ENCODE assay signal across 18 cellular contexts in genomic region chr3:66107855-66108254, GRCh38.
DNase-seq lines count a peak whose midpoint lies in the region; ATAC-seq, FAIRE-seq and TF ChIP-seq lines count a peak whose summit lies in the region.
"Had no signal": no experiment of that assay in that cellular context is flagged by ENCODE, and none has a peak within 500 bp of the region (broad histone marks: within the 10 kb centered on the region; RNA-seq: fewer than 3 reads in every experiment).

No MANE protein-coding gene starts in this region.

- intact Hi-C loops in A673 (cut with micrococcal nuclease; ENCODE audit: unreplicated experiment) = no loop called here
- intact Hi-C loops in activated CD4-positive, alpha-beta memory T cell treated with anti-CD3 and anti-CD28 coated beads for 36 hours (cut with micrococcal nuclease) = no loop called here

- 67 to 71% methylated on average over 4 of the region's 4 CpGs for WGBS in upper lobe of left lung, 2 donors

- TF ChIP-seq CTCF in A673 (conservative IDR thresholded peaks at IDR 0.05; ENCODE audit: low read depth, low read length) (no peak), astrocyte (IDR thresholded peaks at IDR 0.05; ENCODE audit: insufficient read depth, low read depth, low read length) (no peak), foreskin fibroblast (IDR thresholded peaks at IDR 0.05; ENCODE audit: low read depth, low read length) (no peak), upper lobe of left lung (IDR thresholded peaks at IDR 0.05) (no peak)

- no peaks in the 10 kb centered on the region for H3K27me3 Mint-ChIP-seq in astrocyte (ENCODE audit: low read depth, unreplicated experiment)
- H3K27me3 Mint-ChIP-seq in activated CD4-positive, alpha-beta memory T cell treated with anti-CD3 and anti-CD28 coated beads for 36 hours = peaks cover 7% of the 10 kb centered on the region

- peaks cover 2% of the 10 kb centered on the region for H3K4me1 Mint-ChIP-seq in astrocyte (ENCODE audit: low read depth, unreplicated experiment)
- H3K4me1 Mint-ChIP-seq in activated CD4-positive, alpha-beta memory T cell treated with anti-CD3 and anti-CD28 coated beads for 36 hours (ENCODE audit: low read depth) = no peaks in the 10 kb centered on the region

- no peak overlapping the region for H3K4me3 ChIP-seq in A673 (ENCODE audit: low read depth, low read length, poor library complexity, severe bottlenecking)
- H3K4me3 ChIP-seq in astrocyte (ENCODE audit: insufficient read depth, low read depth, low read length) = no peak overlapping the region
- no peak overlapping the region for H3K4me3 ChIP-seq in foreskin fibroblast (ENCODE audit: low read depth in 1 of 2, low read length in 2 of 2)
- no peak overlapping the region for H3K4me3 ChIP-seq in upper lobe of left lung

- no peak overlapping the region for H3K4me3 Mint-ChIP-seq in astrocyte (ENCODE audit: unreplicated experiment)
- no peak overlapping the region for H3K4me3 Mint-ChIP-seq in activated CD4-positive, alpha-beta memory T cell treated with anti-CD3 and anti-CD28 coated beads for 36 hours
- H3K4me3 Mint-ChIP-seq: activated naive CD8-positive, alpha-beta T cell had no signal

- H3K36me3 ChIP-seq in A673 (ENCODE audit: insufficient read depth, low read length, poor library complexity, severe bottlenecking) (no peaks in the 10 kb centered on the region), astrocyte (ENCODE audit: insufficient read depth, low read length) (no peaks in the 10 kb centered on the region), upper lobe of left lung (no peaks in the 10 kb centered on the region)

- H3K27ac Mint-ChIP-seq in astrocyte (ENCODE audit: unreplicated experiment) = peak overlapping the region; percentile 62
- no peak overlapping the region for H3K27ac Mint-ChIP-seq in activated CD4-positive, alpha-beta memory T cell treated with anti-CD3 and anti-CD28 coated beads for 36 hours
- H3K27ac Mint-ChIP-seq: activated naive CD8-positive, alpha-beta T cell had no signal

- peak overlapping the region; percentile 38 for H2AFZ ChIP-seq in astrocyte (ENCODE audit: low read depth, low read length)

- H3K9ac ChIP-seq in astrocyte (ENCODE audit: low read length) = no peak overlapping the region

- H3K4me1 ChIP-seq in A673 (ENCODE audit: insufficient read depth, low read length, poor library complexity, severe bottlenecking) (peaks cover 6% of the 10 kb centered on the region), astrocyte (ENCODE audit: insufficient read depth, low read length) (no peaks in the 10 kb centered on the region), upper lobe of left lung (no peaks in the 10 kb centered on the region)

- H3K9me3 Mint-ChIP-seq in astrocyte (ENCODE audit: unreplicated experiment) = no peaks in the 10 kb centered on the region
- H3K9me3 Mint-ChIP-seq in activated CD4-positive, alpha-beta memory T cell treated with anti-CD3 and anti-CD28 coated beads for 36 hours = no peaks in the 10 kb centered on the region

- no peak overlapping the region for H3K4me2 ChIP-seq in astrocyte (ENCODE audit: low read length)

- no peak for TF ChIP-seq EP300 in upper lobe of left lung (IDR thresholded peaks at IDR 0.05)

- no peaks in the 10 kb centered on the region for H3K9me3 ChIP-seq in A673 (ENCODE audit: low read depth, low read length, poor library complexity, severe bottlenecking)
- no peaks in the 10 kb centered on the region for H3K9me3 ChIP-seq in astrocyte (ENCODE audit: insufficient read depth, low read depth, low read length)
- H3K9me3 ChIP-seq in upper lobe of left lung = no peaks in the 10 kb centered on the region

- H3K27me3 ChIP-seq in A673 (replicated peaks; ENCODE audit: insufficient read depth, low read depth, low read length, poor library complexity) (no peaks in the 10 kb centered on the region), astrocyte (ENCODE audit: insufficient read depth, low read length) (no peaks in the 10 kb centered on the region), upper lobe of left lung (no peaks in the 10 kb centered on the region)

- H3K36me3 Mint-ChIP-seq in astrocyte (ENCODE audit: low read depth, unreplicated experiment) = no peaks in the 10 kb centered on the region
- no peaks in the 10 kb centered on the region for H3K36me3 Mint-ChIP-seq in activated CD4-positive, alpha-beta memory T cell treated with anti-CD3 and anti-CD28 coated beads for 36 hours
- H3K36me3 Mint-ChIP-seq: activated naive CD8-positive, alpha-beta T cell had no signal

- no peaks in the 10 kb centered on the region for H3K79me2 ChIP-seq in astrocyte (ENCODE audit: insufficient read depth, low read length)

- POLR2A ChIA-PET in A673 (lab: Charles Lee; ENCODE audit: low non-redundant PET) = no interaction called here
- POLR2A ChIA-PET in activated CD4-positive, alpha-beta memory T cell treated with anti-CD3 and anti-CD28 coated beads for 36 hours (lab: Charles Lee) = no interaction called here

- no peaks in the 10 kb centered on the region for H4K20me1 ChIP-seq in astrocyte (ENCODE audit: insufficient read depth, low read length)

- peak; percentile 69 for DNase-seq in A673 (ENCODE audit: low spot score)
- peak; percentile 17 for DNase-seq in HCEC 1CT
- peak; percentile 69 for DNase-seq in astrocyte (ENCODE audit: low read depth)
- peak; percentile 71 to 88 for DNase-seq in foreskin fibroblast
- no peak for DNase-seq in upper lobe of left lung
- DNase-seq in mucosa of gallbladder (ENCODE audit: low spot score) = no peak
- no peak for DNase-seq in GM12891 (ENCODE audit: insufficient read length, low spot score)
- DNase-seq in activated CD4-positive, alpha-beta memory T cell treated with anti-CD3 and anti-CD28 coated beads for 36 hours = no peak
- DNase-seq: activated CD8-positive, alpha-beta memory T cell treated with anti-CD3 and anti-CD28 coated beads, Interleukin-2, amount 50 U/mL, for 4 hours; mesendoderm; NCI-H2227 treated with DMSO at 0.1 percent for 48 hours; stimulated activated naive CD4-positive, alpha-beta T cell had no signal

- CTCF ChIA-PET in A673 (lab: Charles Lee) = no interaction called here
- CTCF ChIA-PET in activated CD4-positive, alpha-beta memory T cell treated with anti-CD3 and anti-CD28 coated beads for 36 hours (lab: Charles Lee) = interaction anchor here (0.6 kb wide), 1 partner anchor 25 kb away, joined by 3 read pairs; no protein-coding TSS in a partner anchor

- BruUV-seq in A673 (replicated peaks; lab: Mats Ljungman, UMichigan) = no TSS peak

- no peak for TF ChIP-seq POLR2A in upper lobe of left lung (IDR thresholded peaks at IDR 0.05)
- no peak for TF ChIP-seq POLR2A in GM12891 (IDR thresholded peaks at IDR 0.05; ENCODE audit: low read depth, low read length)

- no peak for FAIRE-seq in astrocyte (lab: Jason Lieb, UNC)
- no peak for FAIRE-seq in GM12891 (lab: Jason Lieb, UNC)
- FAIRE-seq: A204.1, colon, D721Med had no signal

- ATAC-seq in upper lobe of left lung (ENCODE audit: low FRiP score in 2 of 2) = no peak
- ATAC-seq: esophagus mucosa, sciatic nerve had no signal

- H3K27ac ChIP-seq in A673 (ENCODE audit: low read depth, low read length, poor library complexity, severe bottlenecking) (no peak overlapping the region), astrocyte (ENCODE audit: low read depth, low read length) (no peak overlapping the region), upper lobe of left lung (no peak overlapping the region)

TF ChIP-seq in GM12891, 5 proteins besides CTCF, POLR2A, EP300 and RAD21:
- TF ChIP-seq SPI1 (IDR thresholded peaks at IDR 0.05; ENCODE audit: low read depth, low read length) (no peak), POLR2AphosphoS5 (IDR thresholded peaks at IDR 0.05; ENCODE audit: low read depth, low read length) (no peak), TAF1 (IDR thresholded peaks at IDR 0.05; ENCODE audit: low read depth, low read length) (no peak), PAX5 (IDR thresholded peaks at IDR 0.05; ENCODE audit: insufficient read depth, low read length, severe bottlenecking) (no peak), POU2F2 (IDR thresholded peaks at IDR 0.05; ENCODE audit: low read depth, low read length) (no peak)

Comparison
In these comparisons a context has a peak if more than half of its experiments do, and no peak if none do; other contexts are left out.
1. DNase-seq: peak in A673 (single experiment), HCEC 1CT (single experiment), astrocyte (single experiment) and foreskin fibroblast (2 of 2); none in upper lobe of left lung (0 of 2), mucosa of gallbladder (single experiment), GM12891 (single experiment) and activated CD4-positive, alpha-beta memory T cell treated with anti-CD3 and anti-CD28 coated beads for 36 hours (single experiment).